1 cellular context compared by ENCODE assay signal in the genomic region with DNA sequence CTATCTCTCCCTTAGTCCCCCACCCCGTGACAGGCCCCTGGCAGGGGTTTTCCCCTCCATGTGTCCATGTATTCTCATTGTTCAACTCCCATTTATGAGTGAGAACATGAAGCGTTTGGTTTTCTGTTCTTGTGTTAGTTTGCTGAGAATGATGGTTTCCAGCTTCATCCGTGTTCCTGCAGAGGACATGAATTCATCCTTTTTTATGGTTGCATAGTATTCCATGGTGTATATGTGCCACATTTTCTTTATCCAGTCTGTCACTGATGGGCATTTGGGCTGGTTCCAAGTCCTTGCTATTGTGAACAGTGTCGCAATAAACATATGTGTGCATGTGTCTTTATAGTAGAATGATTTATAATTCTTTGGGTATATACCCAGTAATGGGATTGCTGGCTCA. TPM values are rescaled to one million over a fixed set of nuclear protein-coding genes. Genes with fewer than 3 reads are reported as not detected.
"Had no signal": no experiment of that assay in that cellular context is flagged by ENCODE, and none has a peak within 500 bp of the region (broad histone marks: within the 10 kb centered on the region; RNA-seq: fewer than 3 reads in every experiment).

No MANE protein-coding gene starts in this region.

RNA-seq across cellular contexts. Expression of a gene that starts 20.7 kb away (rescaled TPM):
- total RNA-seq: ascending aorta had no signal
